In the genomic region with DNA sequence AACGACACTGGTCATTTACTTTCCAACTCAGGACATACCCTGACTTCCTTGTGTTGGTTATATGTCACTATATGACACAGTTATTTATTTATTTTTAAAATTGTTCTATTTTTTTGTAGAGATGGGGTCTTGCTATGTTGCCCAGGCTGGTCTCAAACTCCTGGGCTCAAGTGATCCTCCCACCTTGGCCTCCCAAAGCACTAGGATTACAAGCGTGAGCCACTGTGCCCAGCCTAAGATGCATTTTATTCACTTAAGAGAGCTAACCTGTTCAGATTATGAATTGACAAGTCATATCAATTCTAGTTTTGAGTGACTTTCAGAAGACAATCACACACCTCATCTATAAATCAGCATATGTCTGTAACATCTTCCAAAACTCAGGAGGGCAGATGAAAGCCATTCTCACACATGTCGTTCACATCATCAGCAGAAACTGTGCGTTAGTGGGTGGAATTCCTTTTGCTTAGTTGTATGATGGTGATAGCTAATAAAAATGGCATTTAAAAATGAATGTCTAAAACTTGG, we compare ENCODE assay signal across 20 cellular contexts. TPM values are rescaled to one million over a fixed set of nuclear protein-coding genes. Genes with fewer than 3 reads are reported as not detected.
A peak's percentile ranks its signal among the peaks of the same experiment; 100 is the strongest.
DNase-seq lines count a peak whose midpoint lies in the region; ATAC-seq and TF ChIP-seq lines count a peak whose summit lies in the region.
"Had no signal": no experiment of that assay in that cellular context is flagged by ENCODE, and none has a peak within 500 bp of the region (broad histone marks: within the 10 kb centered on the region; RNA-seq: fewer than 3 reads in every experiment).

No MANE protein-coding gene starts in this region.

- no peaks in the 10 kb centered on the region for H3K9me3 ChIP-seq in OCI-LY3 (ENCODE audit: insufficient read depth, low read length)
- no peaks in the 10 kb centered on the region for H3K9me3 ChIP-seq in adrenal gland (replicated peaks in 1 of 3)
- H3K9me3 ChIP-seq: Caco-2, HAP-1, ovary, tibial nerve had no signal

- peak overlapping the region; percentile 73 for H3K27ac Mint-ChIP-seq in activated naive CD8-positive, alpha-beta T cell
- no peak overlapping the region for H3K27ac Mint-ChIP-seq in activated naive CD8-positive, alpha-beta T cell treated with anti-CD3 and anti-CD28 coated beads for 36 hours
- no peak overlapping the region for H3K27ac Mint-ChIP-seq in activated naive CD8-positive, alpha-beta T cell treated with anti-CD3 and anti-CD28 coated beads, Interleukin-2, amount 50 U/mL, for 24 hours
- H3K27ac Mint-ChIP-seq in stimulated activated naive CD8-positive, alpha-beta T cell treated with anti-CD3 and anti-CD28 coated beads, Interleukin-15, amount 100 ng/mL, for 72 hours: no peak overlapping the region

- H3K36me3 ChIP-seq in OCI-LY3 (replicated peaks; ENCODE audit: low read depth, low read length) (no peaks in the 10 kb centered on the region), adrenal gland (replicated peaks in 1 of 2) (no peaks in the 10 kb centered on the region)
- H3K36me3 ChIP-seq: HAP-1, ovary, tibial nerve had no signal

- H2AFZ ChIP-seq in OCI-LY3 (ENCODE audit: low read depth, low read length): no peak overlapping the region

- no peak for DNase-seq in activated naive CD8-positive, alpha-beta T cell treated with anti-CD3 and anti-CD28 coated beads for 36 hours
- no peak for DNase-seq in activated naive CD8-positive, alpha-beta T cell treated with anti-CD3 and anti-CD28 coated beads, Interleukin-2, amount 50 U/mL, for 24 hours
- DNase-seq in stimulated activated naive CD8-positive, alpha-beta T cell treated with anti-CD3 and anti-CD28 coated beads, Interleukin-15, amount 100 ng/mL, for 72 hours: no peak
- DNase-seq in adrenal gland (no peak), AG20443 (ENCODE audit: low spot score) (no peak), left lobe of liver (ENCODE audit: low spot score) (no peak)
- DNase-seq: Caco-2; hypothalamus; mesenchymal stem cell; naive thymus-derived CD8-positive, alpha-beta T cell; NCI-H1105 treated with DMSO at 0.1 percent for 48 hours; NCI-H524 treated with DMSO at 0.1 percent for 48 hours; ovary; right cardiac atrium had no signal

- peaks cover 92% of the 10 kb centered on the region for H3K4me1 ChIP-seq in OCI-LY3 (ENCODE audit: low read length)
- no peaks in the 10 kb centered on the region for H3K4me1 ChIP-seq in adrenal gland (replicated peaks in 1 of 2)
- H3K4me1 ChIP-seq: tibial nerve had no signal

- WGBS in adrenal gland, 4 donors: 89 to 96% (median 93%) methylated on average over 4 of the region's 4 CpGs

- H3K4me1 Mint-ChIP-seq in activated naive CD8-positive, alpha-beta T cell (ENCODE audit: low read depth): peaks cover 68% of the 10 kb centered on the region
- peaks cover 72% of the 10 kb centered on the region for H3K4me1 Mint-ChIP-seq in activated naive CD8-positive, alpha-beta T cell treated with anti-CD3 and anti-CD28 coated beads for 36 hours
- peaks cover 77% of the 10 kb centered on the region for H3K4me1 Mint-ChIP-seq in activated naive CD8-positive, alpha-beta T cell treated with anti-CD3 and anti-CD28 coated beads, Interleukin-2, amount 50 U/mL, for 24 hours
- H3K4me1 Mint-ChIP-seq in stimulated activated naive CD8-positive, alpha-beta T cell treated with anti-CD3 and anti-CD28 coated beads, Interleukin-15, amount 100 ng/mL, for 72 hours: peaks cover 68% of the 10 kb centered on the region

- no peaks in the 10 kb centered on the region for H4K20me1 ChIP-seq in OCI-LY3 (ENCODE audit: insufficient read depth, low read length)

- intact Hi-C loops in adrenal gland (cut with DNase I): no loop called here

- peak overlapping the region; percentile 68; the same call in 1 of the 2 replicates for H3K9ac ChIP-seq in OCI-LY3 (ENCODE audit: low read length)

- H3K27me3 Mint-ChIP-seq in activated naive CD8-positive, alpha-beta T cell: no peaks in the 10 kb centered on the region
- no peaks in the 10 kb centered on the region for H3K27me3 Mint-ChIP-seq in activated naive CD8-positive, alpha-beta T cell treated with anti-CD3 and anti-CD28 coated beads for 36 hours
- H3K27me3 Mint-ChIP-seq in activated naive CD8-positive, alpha-beta T cell treated with anti-CD3 and anti-CD28 coated beads, Interleukin-2, amount 50 U/mL, for 24 hours: no peaks in the 10 kb centered on the region
- H3K27me3 Mint-ChIP-seq in stimulated activated naive CD8-positive, alpha-beta T cell treated with anti-CD3 and anti-CD28 coated beads, Interleukin-15, amount 100 ng/mL, for 72 hours: no peaks in the 10 kb centered on the region
- H3K27me3 Mint-ChIP-seq: naive thymus-derived CD8-positive, alpha-beta T cell had no signal

- peak; percentile 16 for ATAC-seq in activated naive CD8-positive, alpha-beta T cell treated with anti-CD3 and anti-CD28 coated beads, Interleukin-2, amount 50 U/mL, for 24 hours
- ATAC-seq in stimulated activated naive CD8-positive, alpha-beta T cell treated with anti-CD3 and anti-CD28 coated beads, Interleukin-15, amount 100 ng/mL, for 72 hours: peak; percentile 30
- ATAC-seq in left lobe of liver: no peak
- ATAC-seq: naive thymus-derived CD8-positive, alpha-beta T cell; right cardiac atrium had no signal

- H3K27me3 ChIP-seq in OCI-LY3 (ENCODE audit: low read depth, low read length) (no peaks in the 10 kb centered on the region), adrenal gland (no peaks in the 10 kb centered on the region)
- H3K27me3 ChIP-seq: ovary, tibial nerve had no signal

- H3K27ac ChIP-seq in OCI-LY3 (ENCODE audit: low read length): peak overlapping the region; percentile 96
- no peak overlapping the region for H3K27ac ChIP-seq in adrenal gland
- H3K27ac ChIP-seq: ovary, tibial nerve had no signal

- H3K4me3 Mint-ChIP-seq in activated naive CD8-positive, alpha-beta T cell: no peak overlapping the region
- H3K4me3 Mint-ChIP-seq in activated naive CD8-positive, alpha-beta T cell treated with anti-CD3 and anti-CD28 coated beads for 36 hours: no peak overlapping the region
- no peak overlapping the region for H3K4me3 Mint-ChIP-seq in activated naive CD8-positive, alpha-beta T cell treated with anti-CD3 and anti-CD28 coated beads, Interleukin-2, amount 50 U/mL, for 24 hours
- H3K4me3 Mint-ChIP-seq in stimulated activated naive CD8-positive, alpha-beta T cell treated with anti-CD3 and anti-CD28 coated beads, Interleukin-15, amount 100 ng/mL, for 72 hours: no peak overlapping the region

- TF ChIP-seq CTCF in OCI-LY3 (IDR thresholded peaks at IDR 0.05; ENCODE audit: low read depth, low read length) (no peak), adrenal gland (IDR thresholded peaks at IDR 0.05) (no peak)

- H3K4me2 ChIP-seq in OCI-LY3 (ENCODE audit: low read length): peak overlapping the region; percentile 59

- no peaks in the 10 kb centered on the region for H3K9me3 Mint-ChIP-seq in activated naive CD8-positive, alpha-beta T cell (ENCODE audit: low read depth)
- no peaks in the 10 kb centered on the region for H3K9me3 Mint-ChIP-seq in activated naive CD8-positive, alpha-beta T cell treated with anti-CD3 and anti-CD28 coated beads for 36 hours
- no peaks in the 10 kb centered on the region for H3K9me3 Mint-ChIP-seq in activated naive CD8-positive, alpha-beta T cell treated with anti-CD3 and anti-CD28 coated beads, Interleukin-2, amount 50 U/mL, for 24 hours
- H3K9me3 Mint-ChIP-seq in stimulated activated naive CD8-positive, alpha-beta T cell treated with anti-CD3 and anti-CD28 coated beads, Interleukin-15, amount 100 ng/mL, for 72 hours: no peaks in the 10 kb centered on the region
- H3K9me3 Mint-ChIP-seq: naive thymus-derived CD8-positive, alpha-beta T cell had no signal

- peaks cover 6% of the 10 kb centered on the region for H3K36me3 Mint-ChIP-seq in activated naive CD8-positive, alpha-beta T cell
- H3K36me3 Mint-ChIP-seq in activated naive CD8-positive, alpha-beta T cell treated with anti-CD3 and anti-CD28 coated beads for 36 hours: peaks cover 2% of the 10 kb centered on the region
- no peaks in the 10 kb centered on the region for H3K36me3 Mint-ChIP-seq in activated naive CD8-positive, alpha-beta T cell treated with anti-CD3 and anti-CD28 coated beads, Interleukin-2, amount 50 U/mL, for 24 hours (ENCODE audit: low read depth)

- peaks cover 57% of the 10 kb centered on the region for H3K79me2 ChIP-seq in OCI-LY3 (ENCODE audit: low read length)

- no peak for TF ChIP-seq POLR2A in adrenal gland (IDR thresholded peaks at IDR 0.05)

- H3K4me3 ChIP-seq in OCI-LY3 (ENCODE audit: low read length): no peak overlapping the region
- no peak overlapping the region for H3K4me3 ChIP-seq in adrenal gland
- H3K4me3 ChIP-seq: HAP-1, ovary, tibial nerve had no signal

RNA-seq across cellular contexts. Expression of a gene that starts 9.4 kb away (rescaled TPM):
- total RNA-seq in activated naive CD8-positive, alpha-beta T cell treated with anti-CD3 and anti-CD28 coated beads for 36 hours: 100 to 1,000 TPM; 112 to 114 TPM
- total RNA-seq in adrenal gland (1 to 10 TPM in 4 of 8 donors, under 1 TPM in 3, not detected in 1; 0.84 to 3.4 (median 1.2) TPM), left lobe of liver (0.70 TPM)
- 1 to 10 TPM in 1 of 3 donors, under 1 TPM in 2; 0.56 to 1.1 (median 0.61) TPM for polyA plus RNA-seq in adrenal gland
- total RNA-seq: Caco-2, fibroblast of villous mesenchyme, kidney epithelial cell had no signal

Comparison
In these comparisons a context has a peak if more than half of its experiments do, and no peak if none do; other contexts are left out.
1. RNA of a gene that starts 9.4 kb away (total RNA-seq): 112 to 114 TPM in activated naive CD8-positive, alpha-beta T cell treated with anti-CD3 and anti-CD28 coated beads for 36 hours; 0.84 to 3.4 TPM in adrenal gland and 0.70 TPM in left lobe of liver (single experiment); every median in the first group is over 10 times any median in the second.